13 cellular contexts compared by ENCODE assay signal in the genomic region with DNA sequence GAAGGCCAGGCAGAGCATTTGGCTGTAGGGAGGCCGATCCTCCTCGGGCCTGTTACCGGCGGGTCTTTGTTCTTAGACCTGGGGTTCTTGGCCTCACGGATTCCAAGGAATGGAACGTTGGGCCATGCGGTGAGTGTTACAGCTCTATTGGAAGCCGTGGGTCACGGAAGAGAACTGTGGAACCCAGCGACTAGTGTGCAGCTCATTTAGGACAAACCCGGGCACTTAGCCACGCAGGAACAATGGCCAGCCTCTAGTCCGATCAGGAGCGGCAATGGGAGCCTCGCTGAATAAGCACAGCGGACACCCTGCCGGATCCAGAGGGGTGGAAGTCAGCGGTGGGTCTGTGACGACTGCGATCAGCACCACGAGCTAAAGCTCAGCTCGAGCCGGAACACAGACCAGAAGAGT. TPM values are rescaled to one million over a fixed set of nuclear protein-coding genes. Genes with fewer than 3 reads are reported as not detected.
A peak's percentile ranks its signal among the peaks of the same experiment; 100 is the strongest.
DNase-seq lines count a peak whose midpoint lies in the region; ATAC-seq and TF ChIP-seq lines count a peak whose summit lies in the region.
"Had no signal": no experiment of that assay in that cellular context is flagged by ENCODE, and none has a peak within 500 bp of the region (broad histone marks: within the 10 kb centered on the region; RNA-seq: fewer than 3 reads in every experiment).

No MANE protein-coding gene starts in this region.

- no peaks in the 10 kb centered on the region for H3K36me3 Mint-ChIP-seq in mesothelial cell of epicardium

- 93% methylated on average over 18 of the region's 23 CpGs; no CpG with 5 or more reads in 1 of the 2 experiments for whole genome bisulfite sequencing in IMR-90 (ENCODE audit: extremely low coverage in 2 of 2, insufficient read length in 1 of 2), 2 experiments

- H3K9ac ChIP-seq in IMR-90 (ENCODE audit: low read depth, low read length) = no peak overlapping the region
- peak overlapping the region in 2 of 5 donors; percentile 71 to 75 for H3K9ac ChIP-seq in subcutaneous abdominal adipose tissue (ENCODE audit: low read length in 5 of 5)

- H2AK9ac ChIP-seq in IMR-90 (replicated peaks; ENCODE audit: low read depth, low read length, poor library complexity) = no peak overlapping the region

- intact Hi-C loops in IMR-90 (cut with micrococcal nuclease) = loop anchor here (10.0 kb wide), 1 partner anchor 191 kb away; no protein-coding TSS in a partner anchor

- DNase-seq in IMR-90 (no peak), mesothelial cell of epicardium (ENCODE audit: low spot score in 2 of 2, unreplicated experiment in 2 of 2) (no peak), NCI-H524 (lab: John Stamatoyannopoulos, UW) (no peak)
- no peak for DNase-seq in stimulated activated CD4-positive, alpha-beta T cell treated with anti-CD3 and anti-CD28 coated beads, Interleukin-15, amount 100 ng/mL, for 24 hours
- no peak for DNase-seq in activated effector memory CD4-positive, alpha-beta T cell treated with anti-CD3 and anti-CD28 coated beads, Interleukin-2, amount 50 U/mL, for 16 hours
- DNase-seq: activated CD4-positive, alpha-beta T cell treated with anti-CD3 and anti-CD28 coated beads, Interleukin-2, amount 10 ng/mL, durations not matched to agents 24 days and 14 days; foreskin melanocyte; NCI-H187 had no signal

- H4K91ac ChIP-seq in IMR-90 (ENCODE audit: insufficient read depth, low read depth, low read length) = peak overlapping the region; percentile 94

- H2BK20ac ChIP-seq in IMR-90 (ENCODE audit: low read depth, low read length) = peak overlapping the region; percentile 94

- H3K56ac ChIP-seq in IMR-90 (ENCODE audit: extremely low read depth, insufficient read depth, low read length) = peak overlapping the region; percentile 16

- TF ChIP-seq CTCF in IMR-90 (conservative IDR thresholded peaks at IDR 0.05; ENCODE audit: low read depth, low read length) = no peak
- no peak for TF ChIP-seq CTCF in mesothelial cell of epicardium (IDR thresholded peaks at IDR 0.05; ENCODE audit: unreplicated experiment)

- TF ChIP-seq RAD21 in IMR-90 (IDR thresholded peaks at IDR 0.05; ENCODE audit: low read length) = no peak

- CTCF ChIA-PET in IMR-90 (lab: Yijun Ruan, JAX) = interaction anchor here (0.6 kb wide), 1 partner anchor 153 kb away, joined by 8 read pairs; no protein-coding TSS in a partner anchor

- peak overlapping the region; percentile 92 for H3K14ac ChIP-seq in IMR-90 (replicated peaks; ENCODE audit: low read depth, low read length)

- no peaks in the 10 kb centered on the region for H3K9me3 Mint-ChIP-seq in mesothelial cell of epicardium
- H3K9me3 Mint-ChIP-seq: activated CD4-positive, alpha-beta T cell treated with anti-CD3 and anti-CD28 coated beads, Interleukin-2, amount 10 ng/mL, durations not matched to agents 24 days and 14 days had no signal

- H3K27me3 Mint-ChIP-seq in mesothelial cell of epicardium (ENCODE audit: low read depth) = no peaks in the 10 kb centered on the region
- H3K27me3 Mint-ChIP-seq: activated CD4-positive, alpha-beta T cell treated with anti-CD3 and anti-CD28 coated beads, Interleukin-2, amount 10 ng/mL, durations not matched to agents 24 days and 14 days had no signal

- H3K4ac ChIP-seq in IMR-90 (ENCODE audit: low read depth, low read length) = peak overlapping the region; percentile 96

- H3K4me2 ChIP-seq in IMR-90 (ENCODE audit: low read depth, low read length) = no peak overlapping the region

- H3K18ac ChIP-seq in IMR-90 (ENCODE audit: low read depth, low read length) = peak overlapping the region; percentile 56

- BruUV-seq in IMR-90 (replicated peaks; lab: Mats Ljungman, UMichigan) = no TSS peak

- no peaks in the 10 kb centered on the region for H3K27me3 ChIP-seq in IMR-90 (ENCODE audit: control insufficient read depth, insufficient read depth, low read length)
- H3K27me3 ChIP-seq in subcutaneous abdominal adipose tissue (ENCODE audit: control insufficient read depth in 5 of 5, insufficient read depth in 4 of 5, low read length in 5 of 5) = no peaks in the 10 kb centered on the region
- H3K27me3 ChIP-seq: neutrophil had no signal

- no peak overlapping the region for H3K4me3 Mint-ChIP-seq in mesothelial cell of epicardium
- H3K4me3 Mint-ChIP-seq: activated CD4-positive, alpha-beta T cell treated with anti-CD3 and anti-CD28 coated beads, Interleukin-2, amount 10 ng/mL, durations not matched to agents 24 days and 14 days had no signal

- in situ Hi-C loops in IMR-90 (cut with MboI; ENCODE audit: low sequenced_read_pairs) = loop anchor here (10.0 kb wide), 1 partner anchor 131 kb away; a partner anchor contains a TSS

- ATAC-seq in IMR-90 (ENCODE audit: low read depth) = no peak
- ATAC-seq in HG03045 (IDR thresholded peaks at IDR 0.05; ENCODE audit: unreplicated experiment) = no peak

- H3K36me3 ChIP-seq in IMR-90 (ENCODE audit: control insufficient read depth, insufficient read depth, low read length) = peaks cover 6% of the 10 kb centered on the region
- peaks cover 0 to 24% (median 12%) of the 10 kb centered on the region in 5 donors for H3K36me3 ChIP-seq in subcutaneous abdominal adipose tissue (ENCODE audit: control insufficient read depth in 5 of 5, insufficient read depth in 5 of 5, low read length in 5 of 5)
- H3K36me3 ChIP-seq: HAP-1 had no signal

- H2BK120ac ChIP-seq in IMR-90 (ENCODE audit: low read depth, low read length) = peak overlapping the region; percentile 98

- dilution Hi-C loops in IMR-90 (cut with HindIII; ENCODE audit: low sequenced_read_pairs, unreplicated experiment) = no loop called here

- peak overlapping the region; percentile 99 for H2BK5ac ChIP-seq in IMR-90 (ENCODE audit: low read depth, low read length, poor library complexity, severe bottlenecking)

- POLR2A ChIA-PET in IMR-90 (lab: Charles Lee; ENCODE audit: unreplicated experiment) = no interaction called here

- peaks cover 9% of the 10 kb centered on the region; the same call in 1 of the 2 replicates for H4K20me1 ChIP-seq in IMR-90 (ENCODE audit: insufficient read depth, low read length)

- H2AK5ac ChIP-seq in IMR-90 (ENCODE audit: low read depth, low read length) = peak overlapping the region; percentile 94

- peak overlapping the region; percentile 93; the same call in 2 of the 3 replicates for H2BK15ac ChIP-seq in IMR-90 (ENCODE audit: low read depth, low read length)

- H3K9me3 ChIP-seq in IMR-90 (ENCODE audit: control insufficient read depth, insufficient read depth, low read length) = no peaks in the 10 kb centered on the region
- no peaks in the 10 kb centered on the region for H3K9me3 ChIP-seq in subcutaneous abdominal adipose tissue (ENCODE audit: control insufficient read depth in 5 of 5, low read length in 5 of 5)
- H3K9me3 ChIP-seq: HAP-1, neutrophil had no signal

- no peak overlapping the region for H2AFZ ChIP-seq in IMR-90 (replicated peaks; ENCODE audit: low read length, poor library complexity)

- H3K4me1 ChIP-seq in IMR-90 (ENCODE audit: control insufficient read depth, insufficient read depth, low read length) (peaks cover 54% of the 10 kb centered on the region), subcutaneous abdominal adipose tissue (ENCODE audit: control insufficient read depth in 5 of 5, insufficient read depth in 5 of 5, low read length in 5 of 5) (peaks cover 4 to 44% (median 34%) of the 10 kb centered on the region in 5 donors)
- H3K4me1 ChIP-seq: HAP-1 had no signal

- peak overlapping the region; percentile 98 for H3K27ac Mint-ChIP-seq in mesothelial cell of epicardium
- H3K27ac Mint-ChIP-seq: activated CD4-positive, alpha-beta T cell treated with anti-CD3 and anti-CD28 coated beads, Interleukin-2, amount 10 ng/mL, durations not matched to agents 24 days and 14 days had no signal

- peak overlapping the region; percentile 38 for H4K5ac ChIP-seq in IMR-90 (ENCODE audit: low read depth, low read length)

- H3K23ac ChIP-seq in IMR-90 (ENCODE audit: low read depth, low read length) = no peak overlapping the region

- H3K4me3 ChIP-seq in IMR-90 (ENCODE audit: insufficient read depth, low read depth, low read length) (no peak overlapping the region), subcutaneous abdominal adipose tissue (ENCODE audit: low read depth in 1 of 5, low read length in 5 of 5) (peak overlapping the region in 1 of 5 donors; percentile 11)
- H3K4me3 ChIP-seq: HAP-1 had no signal

- H4K8ac ChIP-seq in IMR-90 (ENCODE audit: low read depth in 2 of 2, low read length in 2 of 2) = peak overlapping the region; percentile 55 to 74

- H3K9me1 ChIP-seq in IMR-90 (ENCODE audit: insufficient read depth, low read length) = peaks cover 48% of the 10 kb centered on the region

- peaks cover 40 to 74% of the 10 kb centered on the region in 2 experiments; a peak in 3 of 4 replicates for H3K79me1 ChIP-seq in IMR-90 (ENCODE audit: low read depth in 1 of 2, low read length in 2 of 2)

- H3K27ac ChIP-seq in IMR-90 (ENCODE audit: insufficient read depth, low read length) (peak overlapping the region; percentile 97), cingulate gyrus (ENCODE audit: low read depth, low read length) (peak overlapping the region; percentile 85), subcutaneous abdominal adipose tissue (ENCODE audit: low read depth, low read length) (peak overlapping the region; percentile 90)
- H3K27ac ChIP-seq: neutrophil had no signal

- 0 out of 2 replicates have a peak, but pooled peaks have one; percentile 26 for TF ChIP-seq POLR2A in IMR-90 (IDR thresholded peaks at IDR 0.05; ENCODE audit: low read depth, low read length)

- H3K4me1 Mint-ChIP-seq in mesothelial cell of epicardium = peaks cover 79% of the 10 kb centered on the region
- H3K4me1 Mint-ChIP-seq: activated CD4-positive, alpha-beta T cell treated with anti-CD3 and anti-CD28 coated beads, Interleukin-2, amount 10 ng/mL, durations not matched to agents 24 days and 14 days had no signal

TF ChIP-seq in IMR-90, 13 proteins besides CTCF, POLR2A, EP300 and RAD21:
- no peak for TF ChIP-seq RFX5 (IDR thresholded peaks at IDR 0.05; ENCODE audit: low read depth, low read length)

RNA-seq across cellular contexts. Expression of a gene that starts 53.9 kb away (rescaled TPM):
- total RNA-seq in IMR-90 (2012; rRNA removed) (109 and 118 TPM in 2 replicates), mesothelial cell of epicardium (43.0 to 43.9 TPM (median 43.9 TPM) in 3 replicates)
- polyA plus RNA-seq in IMR-90 (2012; rRNA removed) = 134 and 140 TPM in 2 replicates
- 54.4 and 111 TPM in 2 replicates for polyA plus RNA-seq in IMR-90 (2012; cell fraction: cytosol; rRNA removed)
- polyA plus RNA-seq in IMR-90 (2012; cell fraction: nucleus; rRNA removed; ENCODE audit: low replicate concordance) = 60.2 and 86.2 TPM in 2 replicates
